ENCODE assay signal across 1 cellular context in the genomic region with DNA sequence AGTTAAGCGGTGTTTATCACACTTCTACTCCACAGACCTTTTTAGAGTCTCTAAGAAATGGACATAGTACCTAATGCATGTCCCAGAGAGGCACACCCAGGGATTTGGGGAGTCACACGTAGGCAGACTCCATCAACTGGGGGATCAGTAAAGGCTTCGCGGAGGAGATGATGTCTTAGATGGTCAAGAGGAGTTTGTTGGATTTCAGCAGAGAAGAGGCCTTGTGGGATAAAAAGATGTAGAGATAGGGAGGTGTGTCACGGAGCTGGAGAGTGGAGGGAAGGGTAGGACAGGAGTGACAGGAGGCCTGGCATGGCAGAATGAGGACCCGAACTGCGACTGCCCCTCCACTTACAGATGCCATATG.
TF ChIP-seq lines count a peak whose summit lies in the region.

No MANE protein-coding gene starts in this region.

TF ChIP-seq in WTC11, 78 proteins besides CTCF, POLR2A, EP300 and RAD21 (continued from another document):
- TF ChIP-seq, protein P1, sequence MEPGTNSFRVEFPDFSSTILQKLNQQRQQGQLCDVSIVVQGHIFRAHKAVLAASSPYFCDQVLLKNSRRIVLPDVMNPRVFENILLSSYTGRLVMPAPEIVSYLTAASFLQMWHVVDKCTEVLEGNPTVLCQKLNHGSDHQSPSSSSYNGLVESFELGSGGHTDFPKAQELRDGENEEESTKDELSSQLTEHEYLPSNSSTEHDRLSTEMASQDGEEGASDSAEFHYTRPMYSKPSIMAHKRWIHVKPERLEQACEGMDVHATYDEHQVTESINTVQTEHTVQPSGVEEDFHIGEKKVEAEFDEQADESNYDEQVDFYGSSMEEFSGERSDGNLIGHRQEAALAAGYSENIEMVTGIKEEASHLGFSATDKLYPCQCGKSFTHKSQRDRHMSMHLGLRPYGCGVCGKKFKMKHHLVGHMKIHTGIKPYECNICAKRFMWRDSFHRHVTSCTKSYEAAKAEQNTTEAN (CRISPR knock-in tag; IDR thresholded peaks at IDR 0.05), result no peak
- TF ChIP-seq E2F1 (CRISPR knock-in tag; IDR thresholded peaks at IDR 0.05) (no peak), PRRX2 (CRISPR knock-in tag; IDR thresholded peaks at IDR 0.05) (no peak), JUN (CRISPR knock-in tag; IDR thresholded peaks at IDR 0.05) (no peak), ATF2 (CRISPR knock-in tag; IDR thresholded peaks at IDR 0.05; ENCODE audit: borderline replicate concordance, low read depth) (no peak), STAT6 (CRISPR knock-in tag; conservative IDR thresholded peaks at IDR 0.05; ENCODE audit: low read depth) (no peak), MYBL2 (CRISPR knock-in tag; IDR thresholded peaks at IDR 0.05) (no peak), TEAD4 (CRISPR knock-in tag; IDR thresholded peaks at IDR 0.05) (no peak)
- TF ChIP-seq, protein P2, sequence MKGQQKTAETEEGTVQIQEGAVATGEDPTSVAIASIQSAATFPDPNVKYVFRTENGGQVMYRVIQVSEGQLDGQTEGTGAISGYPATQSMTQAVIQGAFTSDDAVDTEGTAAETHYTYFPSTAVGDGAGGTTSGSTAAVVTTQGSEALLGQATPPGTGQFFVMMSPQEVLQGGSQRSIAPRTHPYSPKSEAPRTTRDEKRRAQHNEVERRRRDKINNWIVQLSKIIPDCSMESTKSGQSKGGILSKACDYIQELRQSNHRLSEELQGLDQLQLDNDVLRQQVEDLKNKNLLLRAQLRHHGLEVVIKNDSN (CRISPR knock-in tag; IDR thresholded peaks at IDR 0.05), result no peak
